Comparison of ENCODE assay signal across 1 cellular context in the genomic region with DNA sequence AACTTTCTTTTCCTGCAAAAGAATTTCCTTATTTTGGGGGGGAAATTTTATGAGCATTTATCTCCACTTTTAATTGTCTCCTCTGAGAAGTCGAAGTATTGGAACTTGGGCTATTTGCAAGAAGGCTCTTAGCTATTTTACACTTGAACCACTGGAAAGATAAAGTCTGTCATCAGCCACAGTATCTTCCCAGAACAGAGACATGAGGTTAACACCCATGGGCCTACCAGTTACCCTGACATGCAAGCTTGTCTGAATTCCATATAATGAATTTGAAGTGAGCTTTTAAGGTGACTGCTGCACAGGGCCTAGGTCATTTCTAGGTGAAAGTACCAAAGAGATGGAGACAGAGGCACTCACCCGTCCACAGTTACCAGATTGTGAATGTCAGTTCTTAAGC.
TF ChIP-seq lines count a peak whose summit lies in the region.

No MANE protein-coding gene starts in this region.

TF ChIP-seq in K562, 482 proteins besides CTCF, POLR2A, EP300 and RAD21 (continued from another document and continues in another):
- TF ChIP-seq, protein P1, sequence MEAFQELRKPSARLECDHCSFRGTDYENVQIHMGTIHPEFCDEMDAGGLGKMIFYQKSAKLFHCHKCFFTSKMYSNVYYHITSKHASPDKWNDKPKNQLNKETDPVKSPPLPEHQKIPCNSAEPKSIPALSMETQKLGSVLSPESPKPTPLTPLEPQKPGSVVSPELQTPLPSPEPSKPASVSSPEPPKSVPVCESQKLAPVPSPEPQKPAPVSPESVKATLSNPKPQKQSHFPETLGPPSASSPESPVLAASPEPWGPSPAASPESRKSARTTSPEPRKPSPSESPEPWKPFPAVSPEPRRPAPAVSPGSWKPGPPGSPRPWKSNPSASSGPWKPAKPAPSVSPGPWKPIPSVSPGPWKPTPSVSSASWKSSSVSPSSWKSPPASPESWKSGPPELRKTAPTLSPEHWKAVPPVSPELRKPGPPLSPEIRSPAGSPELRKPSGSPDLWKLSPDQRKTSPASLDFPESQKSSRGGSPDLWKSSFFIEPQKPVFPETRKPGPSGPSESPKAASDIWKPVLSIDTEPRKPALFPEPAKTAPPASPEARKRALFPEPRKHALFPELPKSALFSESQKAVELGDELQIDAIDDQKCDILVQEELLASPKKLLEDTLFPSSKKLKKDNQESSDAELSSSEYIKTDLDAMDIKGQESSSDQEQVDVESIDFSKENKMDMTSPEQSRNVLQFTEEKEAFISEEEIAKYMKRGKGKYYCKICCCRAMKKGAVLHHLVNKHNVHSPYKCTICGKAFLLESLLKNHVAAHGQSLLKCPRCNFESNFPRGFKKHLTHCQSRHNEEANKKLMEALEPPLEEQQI (IDR thresholded peaks at IDR 0.05): no peak
- no peak for TF ChIP-seq KAT2B (IDR thresholded peaks at IDR 0.05; ENCODE audit: low read depth, low read length)
- no peak for TF ChIP-seq EP400 (IDR thresholded peaks at IDR 0.05)
- no peak for TF ChIP-seq NR2C2 (CRISPR knock-in tag; IDR thresholded peaks at IDR 0.05)
- TF ChIP-seq NR2C2 (tag; IDR thresholded peaks at IDR 0.05): no peak
- TF ChIP-seq, protein P2, sequence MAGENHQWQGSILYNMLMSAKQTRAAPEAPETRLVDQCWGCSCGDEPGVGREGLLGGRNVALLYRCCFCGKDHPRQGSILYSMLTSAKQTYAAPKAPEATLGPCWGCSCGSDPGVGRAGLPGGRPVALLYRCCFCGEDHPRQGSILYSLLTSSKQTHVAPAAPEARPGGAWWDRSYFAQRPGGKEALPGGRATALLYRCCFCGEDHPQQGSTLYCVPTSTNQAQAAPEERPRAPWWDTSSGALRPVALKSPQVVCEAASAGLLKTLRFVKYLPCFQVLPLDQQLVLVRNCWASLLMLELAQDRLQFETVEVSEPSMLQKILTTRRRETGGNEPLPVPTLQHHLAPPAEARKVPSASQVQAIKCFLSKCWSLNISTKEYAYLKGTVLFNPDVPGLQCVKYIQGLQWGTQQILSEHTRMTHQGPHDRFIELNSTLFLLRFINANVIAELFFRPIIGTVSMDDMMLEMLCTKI (IDR thresholded peaks at IDR 0.05; ENCODE audit: partially characterized antibody): no peak
- no peak for TF ChIP-seq PYGO2 (tag; IDR thresholded peaks at IDR 0.05)
- TF ChIP-seq ETV6 (IDR thresholded peaks at IDR 0.05; ENCODE audit: borderline replicate concordance in 1 of 2, low read depth in 2 of 2, low read length in 1 of 2): no peak
- no peak for TF ChIP-seq ETV6 (CRISPR knock-in tag; IDR thresholded peaks at IDR 0.05; ENCODE audit: borderline replicate concordance)
- TF ChIP-seq ZNF778 (CRISPR knock-in tag; IDR thresholded peaks at IDR 0.05): no peak
- no peak for TF ChIP-seq ZNF830 (CRISPR knock-in tag; IDR thresholded peaks at IDR 0.05)
- no peak for TF ChIP-seq HDAC2 (IDR thresholded peaks at IDR 0.05)
- TF ChIP-seq, protein P3, sequence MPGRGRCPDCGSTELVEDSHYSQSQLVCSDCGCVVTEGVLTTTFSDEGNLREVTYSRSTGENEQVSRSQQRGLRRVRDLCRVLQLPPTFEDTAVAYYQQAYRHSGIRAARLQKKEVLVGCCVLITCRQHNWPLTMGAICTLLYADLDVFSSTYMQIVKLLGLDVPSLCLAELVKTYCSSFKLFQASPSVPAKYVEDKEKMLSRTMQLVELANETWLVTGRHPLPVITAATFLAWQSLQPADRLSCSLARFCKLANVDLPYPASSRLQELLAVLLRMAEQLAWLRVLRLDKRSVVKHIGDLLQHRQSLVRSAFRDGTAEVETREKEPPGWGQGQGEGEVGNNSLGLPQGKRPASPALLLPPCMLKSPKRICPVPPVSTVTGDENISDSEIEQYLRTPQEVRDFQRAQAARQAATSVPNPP (IDR thresholded peaks at IDR 0.05; ENCODE audit: borderline replicate concordance, insufficient read depth, insufficient read length): no peak
- no peak for TF ChIP-seq ZNF174 (CRISPR knock-in tag; IDR thresholded peaks at IDR 0.05)
- no peak for TF ChIP-seq POLR3G (IDR thresholded peaks at IDR 0.05; ENCODE audit: extremely low read depth, insufficient read length, insufficient replicate concordance)
- TF ChIP-seq RCOR1 (IDR thresholded peaks at IDR 0.05; ENCODE audit: borderline replicate concordance in 1 of 2, low read depth in 2 of 2, low read length in 2 of 2): peak in 1 of 2 experiments; percentile 48; a peak in 1 of 4 replicates
- no peak for TF ChIP-seq MCM5 (IDR thresholded peaks at IDR 0.05; ENCODE audit: low read depth)
- no peak for TF ChIP-seq SIN3A (IDR thresholded peaks at IDR 0.05; ENCODE audit: borderline replicate concordance in 2 of 2, control insufficient read depth in 1 of 2, low read depth in 2 of 2, low read length in 2 of 2)
- TF ChIP-seq C11orf30 (IDR thresholded peaks at IDR 0.05; ENCODE audit: low read depth): no peak
- TF ChIP-seq IRF2 (CRISPR knock-in tag; IDR thresholded peaks at IDR 0.05): no peak
- no peak for TF ChIP-seq FOXJ2 (tag; IDR thresholded peaks at IDR 0.05)
- 0 out of 2 replicates have a peak, but pooled peaks have one; percentile 44 for TF ChIP-seq SMARCE1 (IDR thresholded peaks at IDR 0.05)
- TF ChIP-seq ZNF644 (tag; IDR thresholded peaks at IDR 0.05; ENCODE audit: low read depth): no peak
- no peak for TF ChIP-seq PHF8 (IDR thresholded peaks at IDR 0.05; ENCODE audit: borderline replicate concordance, low read length)
- no peak for TF ChIP-seq ZBED1 (IDR thresholded peaks at IDR 0.05)
- TF ChIP-seq, protein P4, sequence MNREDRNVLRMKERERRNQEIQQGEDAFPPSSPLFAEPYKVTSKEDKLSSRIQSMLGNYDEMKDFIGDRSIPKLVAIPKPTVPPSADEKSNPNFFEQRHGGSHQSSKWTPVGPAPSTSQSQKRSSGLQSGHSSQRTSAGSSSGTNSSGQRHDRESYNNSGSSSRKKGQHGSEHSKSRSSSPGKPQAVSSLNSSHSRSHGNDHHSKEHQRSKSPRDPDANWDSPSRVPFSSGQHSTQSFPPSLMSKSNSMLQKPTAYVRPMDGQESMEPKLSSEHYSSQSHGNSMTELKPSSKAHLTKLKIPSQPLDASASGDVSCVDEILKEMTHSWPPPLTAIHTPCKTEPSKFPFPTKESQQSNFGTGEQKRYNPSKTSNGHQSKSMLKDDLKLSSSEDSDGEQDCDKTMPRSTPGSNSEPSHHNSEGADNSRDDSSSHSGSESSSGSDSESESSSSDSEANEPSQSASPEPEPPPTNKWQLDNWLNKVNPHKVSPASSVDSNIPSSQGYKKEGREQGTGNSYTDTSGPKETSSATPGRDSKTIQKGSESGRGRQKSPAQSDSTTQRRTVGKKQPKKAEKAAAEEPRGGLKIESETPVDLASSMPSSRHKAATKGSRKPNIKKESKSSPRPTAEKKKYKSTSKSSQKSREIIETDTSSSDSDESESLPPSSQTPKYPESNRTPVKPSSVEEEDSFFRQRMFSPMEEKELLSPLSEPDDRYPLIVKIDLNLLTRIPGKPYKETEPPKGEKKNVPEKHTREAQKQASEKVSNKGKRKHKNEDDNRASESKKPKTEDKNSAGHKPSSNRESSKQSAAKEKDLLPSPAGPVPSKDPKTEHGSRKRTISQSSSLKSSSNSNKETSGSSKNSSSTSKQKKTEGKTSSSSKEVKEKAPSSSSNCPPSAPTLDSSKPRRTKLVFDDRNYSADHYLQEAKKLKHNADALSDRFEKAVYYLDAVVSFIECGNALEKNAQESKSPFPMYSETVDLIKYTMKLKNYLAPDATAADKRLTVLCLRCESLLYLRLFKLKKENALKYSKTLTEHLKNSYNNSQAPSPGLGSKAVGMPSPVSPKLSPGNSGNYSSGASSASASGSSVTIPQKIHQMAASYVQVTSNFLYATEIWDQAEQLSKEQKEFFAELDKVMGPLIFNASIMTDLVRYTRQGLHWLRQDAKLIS (CRISPR knock-in tag; IDR thresholded peaks at IDR 0.05): no peak
- TF ChIP-seq ZFP30 (CRISPR knock-in tag; IDR thresholded peaks at IDR 0.05; ENCODE audit: borderline replicate concordance): no peak
- TF ChIP-seq, protein P5, sequence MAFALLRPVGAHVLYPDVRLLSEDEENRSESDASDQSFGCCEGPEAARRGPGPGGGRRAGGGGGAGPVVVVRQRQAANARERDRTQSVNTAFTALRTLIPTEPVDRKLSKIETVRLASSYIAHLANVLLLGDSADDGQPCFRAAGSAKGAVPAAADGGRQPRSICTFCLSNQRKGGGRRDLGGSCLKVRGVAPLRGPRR (CRISPR knock-in tag; IDR thresholded peaks at IDR 0.05): no peak
- no peak for TF ChIP-seq SETDB1 (IDR thresholded peaks at IDR 0.05; ENCODE audit: low read length)
- TF ChIP-seq XRCC5 (IDR thresholded peaks at IDR 0.05; ENCODE audit: low read depth, low read length): no peak
- no peak for TF ChIP-seq PHB2 (IDR thresholded peaks at IDR 0.05; ENCODE audit: low read depth)
- TF ChIP-seq, protein P6, sequence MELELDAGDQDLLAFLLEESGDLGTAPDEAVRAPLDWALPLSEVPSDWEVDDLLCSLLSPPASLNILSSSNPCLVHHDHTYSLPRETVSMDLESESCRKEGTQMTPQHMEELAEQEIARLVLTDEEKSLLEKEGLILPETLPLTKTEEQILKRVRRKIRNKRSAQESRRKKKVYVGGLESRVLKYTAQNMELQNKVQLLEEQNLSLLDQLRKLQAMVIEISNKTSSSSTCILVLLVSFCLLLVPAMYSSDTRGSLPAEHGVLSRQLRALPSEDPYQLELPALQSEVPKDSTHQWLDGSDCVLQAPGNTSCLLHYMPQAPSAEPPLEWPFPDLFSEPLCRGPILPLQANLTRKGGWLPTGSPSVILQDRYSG (tag; conservative IDR thresholded peaks at IDR 0.05; ENCODE audit: low read depth): no peak
- TF ChIP-seq PTBP1 (IDR thresholded peaks at IDR 0.05; ENCODE audit: low read depth, low read length): no peak
- no peak for TF ChIP-seq RBFOX2 (IDR thresholded peaks at IDR 0.05; ENCODE audit: low read depth, low read length)
- peak; percentile 78 for TF ChIP-seq ZFX (CRISPR knock-in tag; IDR thresholded peaks at IDR 0.05)
- TF ChIP-seq, protein P7, sequence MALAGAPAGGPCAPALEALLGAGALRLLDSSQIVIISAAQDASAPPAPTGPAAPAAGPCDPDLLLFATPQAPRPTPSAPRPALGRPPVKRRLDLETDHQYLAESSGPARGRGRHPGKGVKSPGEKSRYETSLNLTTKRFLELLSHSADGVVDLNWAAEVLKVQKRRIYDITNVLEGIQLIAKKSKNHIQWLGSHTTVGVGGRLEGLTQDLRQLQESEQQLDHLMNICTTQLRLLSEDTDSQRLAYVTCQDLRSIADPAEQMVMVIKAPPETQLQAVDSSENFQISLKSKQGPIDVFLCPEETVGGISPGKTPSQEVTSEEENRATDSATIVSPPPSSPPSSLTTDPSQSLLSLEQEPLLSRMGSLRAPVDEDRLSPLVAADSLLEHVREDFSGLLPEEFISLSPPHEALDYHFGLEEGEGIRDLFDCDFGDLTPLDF (CRISPR knock-in tag; IDR thresholded peaks at IDR 0.05): no peak
- TF ChIP-seq, protein P8, sequence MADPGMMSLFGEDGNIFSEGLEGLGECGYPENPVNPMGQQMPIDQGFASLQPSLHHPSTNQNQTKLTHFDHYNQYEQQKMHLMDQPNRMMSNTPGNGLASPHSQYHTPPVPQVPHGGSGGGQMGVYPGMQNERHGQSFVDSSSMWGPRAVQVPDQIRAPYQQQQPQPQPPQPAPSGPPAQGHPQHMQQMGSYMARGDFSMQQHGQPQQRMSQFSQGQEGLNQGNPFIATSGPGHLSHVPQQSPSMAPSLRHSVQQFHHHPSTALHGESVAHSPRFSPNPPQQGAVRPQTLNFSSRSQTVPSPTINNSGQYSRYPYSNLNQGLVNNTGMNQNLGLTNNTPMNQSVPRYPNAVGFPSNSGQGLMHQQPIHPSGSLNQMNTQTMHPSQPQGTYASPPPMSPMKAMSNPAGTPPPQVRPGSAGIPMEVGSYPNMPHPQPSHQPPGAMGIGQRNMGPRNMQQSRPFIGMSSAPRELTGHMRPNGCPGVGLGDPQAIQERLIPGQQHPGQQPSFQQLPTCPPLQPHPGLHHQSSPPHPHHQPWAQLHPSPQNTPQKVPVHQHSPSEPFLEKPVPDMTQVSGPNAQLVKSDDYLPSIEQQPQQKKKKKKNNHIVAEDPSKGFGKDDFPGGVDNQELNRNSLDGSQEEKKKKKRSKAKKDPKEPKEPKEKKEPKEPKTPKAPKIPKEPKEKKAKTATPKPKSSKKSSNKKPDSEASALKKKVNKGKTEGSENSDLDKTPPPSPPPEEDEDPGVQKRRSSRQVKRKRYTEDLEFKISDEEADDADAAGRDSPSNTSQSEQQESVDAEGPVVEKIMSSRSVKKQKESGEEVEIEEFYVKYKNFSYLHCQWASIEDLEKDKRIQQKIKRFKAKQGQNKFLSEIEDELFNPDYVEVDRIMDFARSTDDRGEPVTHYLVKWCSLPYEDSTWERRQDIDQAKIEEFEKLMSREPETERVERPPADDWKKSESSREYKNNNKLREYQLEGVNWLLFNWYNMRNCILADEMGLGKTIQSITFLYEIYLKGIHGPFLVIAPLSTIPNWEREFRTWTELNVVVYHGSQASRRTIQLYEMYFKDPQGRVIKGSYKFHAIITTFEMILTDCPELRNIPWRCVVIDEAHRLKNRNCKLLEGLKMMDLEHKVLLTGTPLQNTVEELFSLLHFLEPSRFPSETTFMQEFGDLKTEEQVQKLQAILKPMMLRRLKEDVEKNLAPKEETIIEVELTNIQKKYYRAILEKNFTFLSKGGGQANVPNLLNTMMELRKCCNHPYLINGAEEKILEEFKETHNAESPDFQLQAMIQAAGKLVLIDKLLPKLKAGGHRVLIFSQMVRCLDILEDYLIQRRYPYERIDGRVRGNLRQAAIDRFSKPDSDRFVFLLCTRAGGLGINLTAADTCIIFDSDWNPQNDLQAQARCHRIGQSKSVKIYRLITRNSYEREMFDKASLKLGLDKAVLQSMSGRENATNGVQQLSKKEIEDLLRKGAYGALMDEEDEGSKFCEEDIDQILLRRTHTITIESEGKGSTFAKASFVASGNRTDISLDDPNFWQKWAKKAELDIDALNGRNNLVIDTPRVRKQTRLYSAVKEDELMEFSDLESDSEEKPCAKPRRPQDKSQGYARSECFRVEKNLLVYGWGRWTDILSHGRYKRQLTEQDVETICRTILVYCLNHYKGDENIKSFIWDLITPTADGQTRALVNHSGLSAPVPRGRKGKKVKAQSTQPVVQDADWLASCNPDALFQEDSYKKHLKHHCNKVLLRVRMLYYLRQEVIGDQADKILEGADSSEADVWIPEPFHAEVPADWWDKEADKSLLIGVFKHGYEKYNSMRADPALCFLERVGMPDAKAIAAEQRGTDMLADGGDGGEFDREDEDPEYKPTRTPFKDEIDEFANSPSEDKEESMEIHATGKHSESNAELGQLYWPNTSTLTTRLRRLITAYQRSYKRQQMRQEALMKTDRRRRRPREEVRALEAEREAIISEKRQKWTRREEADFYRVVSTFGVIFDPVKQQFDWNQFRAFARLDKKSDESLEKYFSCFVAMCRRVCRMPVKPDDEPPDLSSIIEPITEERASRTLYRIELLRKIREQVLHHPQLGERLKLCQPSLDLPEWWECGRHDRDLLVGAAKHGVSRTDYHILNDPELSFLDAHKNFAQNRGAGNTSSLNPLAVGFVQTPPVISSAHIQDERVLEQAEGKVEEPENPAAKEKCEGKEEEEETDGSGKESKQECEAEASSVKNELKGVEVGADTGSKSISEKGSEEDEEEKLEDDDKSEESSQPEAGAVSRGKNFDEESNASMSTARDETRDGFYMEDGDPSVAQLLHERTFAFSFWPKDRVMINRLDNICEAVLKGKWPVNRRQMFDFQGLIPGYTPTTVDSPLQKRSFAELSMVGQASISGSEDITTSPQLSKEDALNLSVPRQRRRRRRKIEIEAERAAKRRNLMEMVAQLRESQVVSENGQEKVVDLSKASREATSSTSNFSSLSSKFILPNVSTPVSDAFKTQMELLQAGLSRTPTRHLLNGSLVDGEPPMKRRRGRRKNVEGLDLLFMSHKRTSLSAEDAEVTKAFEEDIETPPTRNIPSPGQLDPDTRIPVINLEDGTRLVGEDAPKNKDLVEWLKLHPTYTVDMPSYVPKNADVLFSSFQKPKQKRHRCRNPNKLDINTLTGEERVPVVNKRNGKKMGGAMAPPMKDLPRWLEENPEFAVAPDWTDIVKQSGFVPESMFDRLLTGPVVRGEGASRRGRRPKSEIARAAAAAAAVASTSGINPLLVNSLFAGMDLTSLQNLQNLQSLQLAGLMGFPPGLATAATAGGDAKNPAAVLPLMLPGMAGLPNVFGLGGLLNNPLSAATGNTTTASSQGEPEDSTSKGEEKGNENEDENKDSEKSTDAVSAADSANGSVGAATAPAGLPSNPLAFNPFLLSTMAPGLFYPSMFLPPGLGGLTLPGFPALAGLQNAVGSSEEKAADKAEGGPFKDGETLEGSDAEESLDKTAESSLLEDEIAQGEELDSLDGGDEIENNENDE (IDR thresholded peaks at IDR 0.05; ENCODE audit: low read depth, low read length): no peak
- no peak for TF ChIP-seq MTA1 (IDR thresholded peaks at IDR 0.05; ENCODE audit: borderline replicate concordance)
